In the genomic region with DNA sequence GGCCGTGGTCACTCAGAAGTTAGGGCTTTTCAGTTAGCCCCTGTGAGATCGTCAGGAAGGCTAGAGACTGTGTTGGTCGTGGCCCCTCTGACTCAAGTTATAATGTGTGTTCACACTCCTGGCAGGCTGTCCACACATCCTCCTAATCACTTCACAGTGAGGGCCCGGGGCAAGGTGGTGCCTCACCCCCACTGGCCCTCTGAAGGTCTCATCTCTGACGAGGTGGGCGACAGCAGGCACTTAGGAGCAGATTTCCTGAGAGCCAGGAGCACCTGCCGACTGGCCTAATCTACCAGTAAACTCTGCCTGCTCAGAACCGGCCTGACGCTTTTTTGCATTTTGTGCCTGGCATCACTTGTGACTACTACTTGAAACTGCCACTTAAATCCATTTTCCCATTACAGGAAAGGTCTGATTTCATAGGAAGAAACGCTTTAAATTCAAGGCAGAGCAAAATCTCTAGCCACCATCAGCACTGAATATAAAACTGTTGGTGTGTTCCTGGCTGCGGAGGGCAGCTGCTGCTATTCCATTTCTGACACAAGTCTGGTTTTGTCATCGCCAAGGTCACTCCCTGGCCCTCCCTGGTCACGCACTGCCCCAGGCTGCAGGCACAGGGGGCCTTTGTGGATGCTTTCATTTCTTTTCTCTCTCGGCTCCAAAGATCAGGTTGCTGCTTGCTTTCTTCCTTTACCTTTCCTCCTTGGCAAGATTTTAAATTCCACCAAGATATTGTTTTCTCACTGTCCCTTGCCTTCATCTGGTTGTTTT, we compare ENCODE assay signal across 18 cellular contexts. TPM values are rescaled to one million over a fixed set of nuclear protein-coding genes. Genes with fewer than 3 reads are reported as not detected.
A peak's percentile ranks its signal among the peaks of the same experiment; 100 is the strongest.
DNase-seq lines count a peak whose midpoint lies in the region; ATAC-seq and TF ChIP-seq lines count a peak whose summit lies in the region.
"Had no signal": no experiment of that assay in that cellular context is flagged by ENCODE, and none has a peak within 500 bp of the region (broad histone marks: within the 10 kb centered on the region; RNA-seq: fewer than 3 reads in every experiment).

No MANE protein-coding gene starts in this region.

- peaks cover 31% of the 10 kb centered on the region for H3K4me1 Mint-ChIP-seq in chondrocyte (ENCODE audit: low read depth)

- H3F3A ChIP-seq in SK-N-SH (replicated peaks; ENCODE audit: insufficient read depth), result no peaks in the 10 kb centered on the region

- H3K4me3 Mint-ChIP-seq in chondrocyte (ENCODE audit: unreplicated experiment), result no peak overlapping the region
- H3K4me3 Mint-ChIP-seq: GM23338, nephron had no signal

- CTCF ChIA-PET in SK-N-SH (lab: Yijun Ruan, JAX) (interaction anchor here (1.0 to 11.7 kb wide), 4 partner anchors 39 to 330 kb away, joined by 3 to 266 read pairs (median 4); no protein-coding TSS in a partner anchor), OCI-LY7 (lab: Charles Lee; ENCODE audit: unreplicated experiment) (no interaction called here)

- DNase-seq in SK-N-SH (peak; percentile 68), NCI-H510A treated with DMSO at 0.1 percent for 48 hours (lab: John Stamatoyannopoulos, UW) (peak; percentile 59), chondrocyte (ENCODE audit: low spot score) (no peak), DMS153 (lab: John Stamatoyannopoulos, UW) (no peak), OCI-LY7 (ENCODE audit: low spot score) (no peak)
- DNase-seq: activated CD4-positive, alpha-beta T cell treated with anti-CD3 and anti-CD28 coated beads for 48 hours; activated naive CD4-positive, alpha-beta T cell treated with anti-CD3 and anti-CD28 coated beads, Interleukin-2, amount 50 U/mL, for 16 hours; activated T-cell treated with anti-CD3 and anti-CD28 coated beads for 4 hours; heart left ventricle; KG1; right cardiac atrium; uterus had no signal

- TF ChIP-seq CTCF in SK-N-SH (IDR thresholded peaks at IDR 0.05), result no peak
- TF ChIP-seq CTCF in chondrocyte (IDR thresholded peaks at IDR 0.05), result no peak
- no peak for TF ChIP-seq CTCF in OCI-LY7 (conservative IDR thresholded peaks at IDR 0.05; ENCODE audit: low read length)

- no peaks in the 10 kb centered on the region for H3K9me3 ChIP-seq in SK-N-SH
- H3K9me3 ChIP-seq in OCI-LY7 (ENCODE audit: low read length), result no peaks in the 10 kb centered on the region
- H3K9me3 ChIP-seq: heart left ventricle, uterus had no signal

- TF ChIP-seq EP300 in SK-N-SH (IDR thresholded peaks at IDR 0.05; ENCODE audit: borderline replicate concordance in 1 of 2, low read depth in 1 of 2, low read length in 1 of 2), result no peak

- H3K9me2 ChIP-seq in SK-N-SH (no peaks in the 10 kb centered on the region), OCI-LY7 (ENCODE audit: insufficient read depth, low read length) (no peaks in the 10 kb centered on the region)

- H3K27me3 Mint-ChIP-seq in chondrocyte (ENCODE audit: low read depth), result peaks cover 8% of the 10 kb centered on the region

- no peaks in the 10 kb centered on the region for H3K27me3 ChIP-seq in SK-N-SH (ENCODE audit: insufficient read depth)
- H3K27me3 ChIP-seq: uterus had no signal

- H3K9me3 Mint-ChIP-seq in chondrocyte (ENCODE audit: low read depth), result no peaks in the 10 kb centered on the region
- H3K9me3 Mint-ChIP-seq: GM23338, nephron had no signal

- peak overlapping the region; percentile 4 for H3K27ac Mint-ChIP-seq in chondrocyte (ENCODE audit: unreplicated experiment)
- H3K27ac Mint-ChIP-seq: GM23338 had no signal

- no peaks in the 10 kb centered on the region for H4K20me1 ChIP-seq in SK-N-SH (ENCODE audit: insufficient read depth)
- no peaks in the 10 kb centered on the region for H4K20me1 ChIP-seq in OCI-LY7 (ENCODE audit: insufficient read depth, low read length)

- no peak for TF ChIP-seq RAD21 in SK-N-SH (IDR thresholded peaks at IDR 0.05; ENCODE audit: low read length)

- H3K4me3 ChIP-seq in SK-N-SH (ENCODE audit: low read depth in 2 of 2, low read length in 1 of 2) (no peak overlapping the region), OCI-LY7 (ENCODE audit: low read depth, low read length, poor library complexity, severe bottlenecking) (no peak overlapping the region)
- H3K4me3 ChIP-seq: GM12878, GM23338, heart left ventricle, uterus had no signal

- H3K4me1 ChIP-seq in SK-N-SH (ENCODE audit: control insufficient read depth in 1 of 2, insufficient read depth in 2 of 2, low read depth in 1 of 2, low read length in 1 of 2), result peaks cover 8 to 23% of the 10 kb centered on the region in 2 experiments; a peak in 1 of 4 replicates
- peaks cover 16% of the 10 kb centered on the region for H3K4me1 ChIP-seq in OCI-LY7 (ENCODE audit: insufficient read depth, low read length, poor library complexity, severe bottlenecking)
- H3K4me1 ChIP-seq: uterus had no signal

- no TSS peak for BruUV-seq in OCI-LY7 (replicated peaks; lab: Mats Ljungman, UMichigan)

- H3K79me2 ChIP-seq in SK-N-SH (ENCODE audit: insufficient read depth), result no peaks in the 10 kb centered on the region
- H3K79me2 ChIP-seq in OCI-LY7 (ENCODE audit: insufficient read depth, low read depth, low read length), result no peaks in the 10 kb centered on the region

- WGBS in SK-N-SH (ENCODE audit: low lambda C conversion rate), result 77% methylated on average over 11 of the region's 14 CpGs

- H3K27ac ChIP-seq in SK-N-SH (ENCODE audit: low read depth in 2 of 2, low read length in 1 of 2) (peak overlapping the region in 1 of 2 experiments; percentile 70; a peak in 2 of 4 replicates), OCI-LY7 (ENCODE audit: low read depth, low read length, poor library complexity, severe bottlenecking) (no peak overlapping the region)
- H3K27ac ChIP-seq: heart left ventricle, uterus had no signal

- POLR2A ChIA-PET in SK-N-SH (lab: Yijun Ruan, JAX), result interaction anchor here (0.7 to 1.1 kb wide), 3 partner anchors 109 to 408 kb away, joined by 3 to 4 read pairs (median 3); no protein-coding TSS in a partner anchor
- POLR2A ChIA-PET in OCI-LY7 (lab: Charles Lee), result interaction anchor here (0.8 kb wide), 1 partner anchor 322 kb away, joined by 4 read pairs; no protein-coding TSS in a partner anchor

- intact Hi-C loops in OCI-LY7 (cut with micrococcal nuclease; ENCODE audit: unreplicated experiment), result loop anchor here (5.0 kb wide), 1 partner anchor 400 kb away; no protein-coding TSS in a partner anchor

- H3K36me3 ChIP-seq in SK-N-SH (replicated peaks in 1 of 2; ENCODE audit: control insufficient read depth in 1 of 2, insufficient read depth in 2 of 2, low read length in 1 of 2), result no peaks in the 10 kb centered on the region
- H3K36me3 ChIP-seq in OCI-LY7 (ENCODE audit: insufficient read depth, low read length), result no peaks in the 10 kb centered on the region
- H3K36me3 ChIP-seq: heart left ventricle, uterus had no signal

- H3K9ac ChIP-seq in SK-N-SH, result no peak overlapping the region

- H3K4me2 ChIP-seq in SK-N-SH (no peak overlapping the region), OCI-LY7 (ENCODE audit: low read length) (no peak overlapping the region)
- H3K4me2 ChIP-seq: GM23338 had no signal

- H3K36me3 Mint-ChIP-seq in chondrocyte (ENCODE audit: low read depth), result no peaks in the 10 kb centered on the region

- no peak overlapping the region for H2AFZ ChIP-seq in SK-N-SH (ENCODE audit: low read depth)
- H2AFZ ChIP-seq in OCI-LY7 (ENCODE audit: low read length), result no peak overlapping the region
- H2AFZ ChIP-seq: GM23338 had no signal

- ATAC-seq in SK-N-SH treated with all-trans-retinoic acid at 6 μM for 48 hours (no peak), GM21825 (IDR thresholded peaks at IDR 0.05; ENCODE audit: unreplicated experiment) (no peak), GM21737 (IDR thresholded peaks at IDR 0.05; ENCODE audit: unreplicated experiment) (no peak)
- ATAC-seq: GM12878, GM23338, heart left ventricle, right cardiac atrium had no signal

TF ChIP-seq in SK-N-SH, 30 proteins besides CTCF, POLR2A, EP300 and RAD21:
- TF ChIP-seq MEF2A (IDR thresholded peaks at IDR 0.05; ENCODE audit: borderline replicate concordance, low read depth), result no peak
- TF ChIP-seq FOXJ3 (CRISPR knock-in tag; IDR thresholded peaks at IDR 0.05), result no peak
- peak; percentile 11 for TF ChIP-seq CHD2 (IDR thresholded peaks at IDR 0.05; ENCODE audit: low read length, partially characterized antibody)

TF ChIP-seq in SK-N-SH treated with all-trans-retinoic acid at 6 μM for 48 hours, 23 proteins besides CTCF, POLR2A, EP300 and RAD21:
- TF ChIP-seq, protein P1, sequence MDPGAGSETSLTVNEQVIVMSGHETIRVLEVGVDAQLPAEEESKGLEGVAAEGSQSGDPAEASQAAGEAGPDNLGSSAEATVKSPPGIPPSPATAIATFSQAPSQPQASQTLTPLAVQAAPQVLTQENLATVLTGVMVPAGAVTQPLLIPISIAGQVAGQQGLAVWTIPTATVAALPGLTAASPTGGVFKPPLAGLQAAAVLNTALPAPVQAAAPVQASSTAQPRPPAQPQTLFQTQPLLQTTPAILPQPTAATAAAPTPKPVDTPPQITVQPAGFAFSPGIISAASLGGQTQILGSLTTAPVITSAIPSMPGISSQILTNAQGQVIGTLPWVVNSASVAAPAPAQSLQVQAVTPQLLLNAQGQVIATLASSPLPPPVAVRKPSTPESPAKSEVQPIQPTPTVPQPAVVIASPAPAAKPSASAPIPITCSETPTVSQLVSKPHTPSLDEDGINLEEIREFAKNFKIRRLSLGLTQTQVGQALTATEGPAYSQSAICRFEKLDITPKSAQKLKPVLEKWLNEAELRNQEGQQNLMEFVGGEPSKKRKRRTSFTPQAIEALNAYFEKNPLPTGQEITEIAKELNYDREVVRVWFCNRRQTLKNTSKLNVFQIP (CRISPR knock-in tag; IDR thresholded peaks at IDR 0.05; ENCODE audit: borderline replicate concordance, low read depth), result no peak
- TF ChIP-seq TCF4 (CRISPR knock-in tag; IDR thresholded peaks at IDR 0.05; ENCODE audit: borderline replicate concordance), result no peak

RNA-seq across cellular contexts. Expression of a gene that starts 48.0 kb away (rescaled TPM):
- 10.9 and 11.0 TPM in 2 replicates for polyA plus RNA-seq in SK-N-SH (2012; rRNA removed)
- 17.5 and 23.5 TPM in 2 replicates for polyA plus RNA-seq in SK-N-SH (2012; cell fraction: cytosol; rRNA removed)
- 8.4 and 16.4 TPM in 2 replicates for polyA plus RNA-seq in SK-N-SH (2012; cell fraction: nucleus; rRNA removed)
- total RNA-seq in chondrocyte, result 40.9 to 44.6 TPM (median 41.3 TPM) in 3 replicates
- 28.8 and 34.0 TPM in 2 replicates for total RNA-seq in OCI-LY7 (2014; rRNA removed; shearing (Covaris generic))
- total RNA-seq in OCI-LY7 (2022), result 20.6 and 29.9 TPM in 2 replicates

RNA-seq across cellular contexts. Expression of a gene that starts 48.1 kb away (rescaled TPM):
- 28.0 and 33.5 TPM in 2 replicates for polyA plus RNA-seq in SK-N-SH (2012; rRNA removed)
- 17.3 and 20.2 TPM in 2 replicates for polyA plus RNA-seq in SK-N-SH (2012; cell fraction: cytosol; rRNA removed)
- polyA plus RNA-seq in SK-N-SH (2012; cell fraction: nucleus; rRNA removed), result 139 and 156 TPM in 2 replicates
- total RNA-seq in chondrocyte (43.9 to 54.4 TPM (median 50.8 TPM) in 3 replicates), OCI-LY7 (2022) (159 and 170 TPM in 2 replicates)
- 82.8 and 96.8 TPM in 2 replicates for total RNA-seq in OCI-LY7 (2014; rRNA removed; shearing (Covaris generic))

Comparison
In these comparisons a context has a peak if more than half of its experiments do, and no peak if none do; other contexts are left out.
1. DNase-seq: peak in SK-N-SH (single experiment) and NCI-H510A treated with DMSO at 0.1 percent for 48 hours (single experiment); none in chondrocyte (single experiment), DMS153 (single experiment) and OCI-LY7 (single experiment).